In genomic region chr7:727104-727805, GRCh38 we compare ENCODE assay signal across 8 cellular contexts. TPM values are rescaled to one million over a fixed set of nuclear protein-coding genes. Genes with fewer than 3 reads are reported as not detected.
DNase-seq lines count a peak whose midpoint lies in the region; ATAC-seq and TF ChIP-seq lines count a peak whose summit lies in the region.

Gene PRKAR1B, minus strand, starts transcription at chr7:727281. Its CDS starts 15,776 bp downstream, at chr7:711505.

- H3K4me3 Mint-ChIP-seq in CD14-positive monocyte = peak within 1 kb of the TSS; percentile 65 to 86
- peak within 1 kb of the TSS; percentile 77 for H3K4me3 Mint-ChIP-seq in central memory CD8-positive, alpha-beta T cell

- no peak for TF ChIP-seq CTCF in CD14-positive monocyte (IDR thresholded peaks at IDR 0.05)

- H3K4me1 Mint-ChIP-seq in CD14-positive monocyte = peaks cover 17% of the 10 kb centered on the region
- peaks cover 25% of the 10 kb centered on the region for H3K4me1 Mint-ChIP-seq in central memory CD8-positive, alpha-beta T cell

- H3K27ac Mint-ChIP-seq in CD14-positive monocyte = no peak within 1 kb of the TSS
- H3K27ac Mint-ChIP-seq in central memory CD8-positive, alpha-beta T cell (ENCODE audit: low read depth) = peak within 1 kb of the TSS; percentile 84

- peaks cover 0 to 3% (median 2%) of the 10 kb centered on the region in 3 donors for H3K27me3 Mint-ChIP-seq in CD14-positive monocyte (ENCODE audit: low read depth in 3 of 3)
- no peaks in the 10 kb centered on the region for H3K27me3 Mint-ChIP-seq in central memory CD8-positive, alpha-beta T cell

- ATAC-seq in GM19328 (IDR thresholded peaks at IDR 0.05; ENCODE audit: unreplicated experiment) (peak; percentile 56), HG03432 (IDR thresholded peaks at IDR 0.05; ENCODE audit: unreplicated experiment) (peak; percentile 46), left lobe of liver (peak; percentile 51)
- ATAC-seq in central memory CD8-positive, alpha-beta T cell (replicated peaks; ENCODE audit: extremely low read depth, poor library complexity, severe bottlenecking) = peak; percentile 49

- no peak for DNase-seq in CD14-positive monocyte (ENCODE audit: low spot score)
- peak; percentile 80 for DNase-seq in SW480 (ENCODE audit: low spot score)
- no peak for DNase-seq in central memory CD8-positive, alpha-beta T cell (ENCODE audit: low spot score in 2 of 2)
- peak; percentile 55 for DNase-seq in left lobe of liver (ENCODE audit: low spot score)
- DNase-seq in stimulated activated CD4-positive, alpha-beta T cell treated with anti-CD3 and anti-CD28 coated beads, TNF-alpha, amount 100 ng/mL, for 48 hours (ENCODE audit: low read depth in 3 of 3) = peak in 2 of 3 donors; percentile 21 to 32
- no peak for DNase-seq in middle frontal gyrus (ENCODE audit: extremely low spot score, low spot score)

- intact Hi-C loops in CD14-positive monocyte (cut with micrococcal nuclease) = loop anchor here in 1 of 2 donors (10.0 kb wide), 1 partner anchor 122 kb away; no protein-coding TSS in a partner anchor

- H3K36me3 Mint-ChIP-seq in CD14-positive monocyte = peaks cover 10 to 15% of the 10 kb centered on the region in 2 donors
- H3K36me3 Mint-ChIP-seq in central memory CD8-positive, alpha-beta T cell (ENCODE audit: insufficient read depth) = peaks cover 6% of the 10 kb centered on the region

- peaks cover 22 to 35% (median 28%) of the 10 kb centered on the region in 7 donors for H3K9me3 Mint-ChIP-seq in CD14-positive monocyte
- no peaks in the 10 kb centered on the region for H3K9me3 Mint-ChIP-seq in central memory CD8-positive, alpha-beta T cell

RNA-seq across cellular contexts. Expression of gene PRKAR1B, which starts in this region (rescaled TPM):
- polyA plus RNA-seq in CD14-positive monocyte = 1 to 10 TPM in 1 of 2 donors, under 1 TPM in 1; 0.94 to 1.1 TPM
- 7.0 TPM for total RNA-seq in left lobe of liver

Comparison
In these comparisons a context has a peak if more than half of its experiments do, and no peak if none do; other contexts are left out.
1. DNase-seq: peak in SW480 (single experiment), left lobe of liver (single experiment) and stimulated activated CD4-positive, alpha-beta T cell treated with anti-CD3 and anti-CD28 coated beads, TNF-alpha, amount 100 ng/mL, for 48 hours (2 of 3); none in CD14-positive monocyte (single experiment), central memory CD8-positive, alpha-beta T cell (0 of 2) and middle frontal gyrus (single experiment).
2. Peak in every context shown above with its lines, with median percentiles within 50 percentile points of each other: ATAC-seq.